2 cellular contexts compared by ENCODE assay signal in the genomic region with DNA sequence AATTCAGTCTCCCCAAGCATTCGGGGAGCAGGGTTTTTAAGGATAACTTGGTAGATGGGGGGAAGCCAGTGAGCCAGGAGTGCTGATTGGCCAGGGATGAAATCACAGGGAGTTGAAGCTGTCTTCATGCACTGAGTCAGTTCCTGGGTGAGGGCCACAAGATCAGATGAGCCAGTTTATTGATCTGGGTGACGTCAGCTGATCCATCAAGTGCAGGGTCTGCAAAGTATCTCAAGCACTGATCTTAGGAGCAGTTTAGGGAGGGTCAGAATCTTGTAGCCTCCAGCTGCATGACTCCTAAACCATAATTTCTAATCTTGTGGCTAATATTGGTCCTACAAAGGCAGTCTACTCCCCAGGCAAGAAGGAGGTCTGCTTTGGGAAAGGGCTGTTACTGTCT.
DNase-seq lines count a peak whose midpoint lies in the region; ATAC-seq, FAIRE-seq and TF ChIP-seq lines count a peak whose summit lies in the region.
"Not testable (repeated sequence)": the region's sequence is repeated elsewhere in the genome, so short reads cannot be mapped to it uniquely, and the experiment has no call there.

No MANE protein-coding gene starts in this region.

- CTCF ChIA-PET in HepG2 (lab: Yijun Ruan, JAX; ENCODE audit: low intra/inter-chr PET ratio, low total read pairs): not testable (repeated sequence)

- not testable (repeated sequence) for ATAC-seq in HepG2

- not testable (repeated sequence) for TF ChIP-seq EP300 in HepG2 (IDR thresholded peaks at IDR 0.05; ENCODE audit: low read depth in 2 of 2, low read length in 2 of 2); HepG2 (CRISPR knock-in tag; IDR thresholded peaks at IDR 0.05; ENCODE audit: borderline replicate concordance)

- H3K9ac ChIP-seq in HepG2 (ENCODE audit: insufficient read depth, low read depth, low read length): not testable (repeated sequence)

- peak; percentile 16 for FAIRE-seq in HTR-8/SVneo (lab: Jason Lieb, UNC)
- FAIRE-seq in HepG2 (lab: Jason Lieb, UNC): not testable (repeated sequence)

- H4K20me1 ChIP-seq in HepG2 (ENCODE audit: insufficient read depth, low read length): not testable (repeated sequence)

- H2AFZ ChIP-seq in HepG2 (ENCODE audit: low read length): not testable (repeated sequence)

- not testable (repeated sequence) for H3K4me3 ChIP-seq in HepG2 (replicated peaks in 1 of 3; ENCODE audit: insufficient read depth in 1 of 3, low read depth in 2 of 3, low read length in 3 of 3)

- not testable (repeated sequence) for BruUV-seq in HepG2 (replicated peaks; lab: Mats Ljungman, UMichigan)

- not testable (repeated sequence) for H3K4me1 ChIP-seq in HepG2 (ENCODE audit: insufficient read depth, low read length)

- not testable (repeated sequence) for TF ChIP-seq CTCF in HepG2 (CRISPR knock-in tag; IDR thresholded peaks at IDR 0.05)

- WGBS in HepG2 (ENCODE audit: low lambda C conversion rate): 0% methylated on average over 2 of the region's 2 CpGs

- not testable (repeated sequence) for H3K27me3 ChIP-seq in HepG2 (ENCODE audit: control insufficient read depth in 1 of 2, insufficient read depth in 2 of 2, low read length in 2 of 2)

- intact Hi-C loops in HepG2 (cut with micrococcal nuclease; ENCODE audit: unreplicated experiment): not testable (repeated sequence)

- in situ Hi-C loops in HepG2 (cut with HindIII; ENCODE audit: extremely low pct_ligation_motif_present, low pct_unique_long_range_greater_than_20kb): not testable (repeated sequence)

- not testable (repeated sequence) for DNase-seq in HTR-8/SVneo (ENCODE audit: insufficient read length, low spot score); HepG2 (ENCODE audit: low spot score)

- H3K4me2 ChIP-seq in HepG2 (ENCODE audit: low read depth, low read length): not testable (repeated sequence)

- peaks cover 100% of the 10 kb centered on the region for H3K9me3 ChIP-seq in HepG2 (ENCODE audit: low read length)

- H3K27ac ChIP-seq in HepG2 (ENCODE audit: extremely low read length, insufficient read depth, low read length): not testable (repeated sequence)

- TF ChIP-seq POLR2A in HepG2 (IDR thresholded peaks at IDR 0.05; ENCODE audit: insufficient read depth in 1 of 2, low read depth in 2 of 2, low read length in 2 of 2): not testable (repeated sequence)

- TF ChIP-seq RAD21 in HepG2 (CRISPR knock-in tag; IDR thresholded peaks at IDR 0.05): not testable (repeated sequence)

- POLR2A ChIA-PET in HepG2 (lab: Yijun Ruan, JAX): not testable (repeated sequence)

- not testable (repeated sequence) for H3K36me3 ChIP-seq in HepG2 (replicated peaks in 1 of 2; ENCODE audit: control insufficient read depth in 1 of 2, insufficient read depth in 2 of 2, low read length in 2 of 2)

- not testable (repeated sequence) for H3K79me2 ChIP-seq in HepG2 (ENCODE audit: insufficient read depth, low read length)

TF ChIP-seq in HepG2, 621 proteins besides CTCF, POLR2A, EP300 and RAD21:
- TF ChIP-seq ATF7 (IDR thresholded peaks at IDR 0.05): peak; percentile 57; the same call in 1 of the 2 replicates
- TF ChIP-seq ATF7, CREB1 (CRISPR knock-in tag; IDR thresholded peaks at IDR 0.05): not testable (repeated sequence)
- peak; percentile 84 for TF ChIP-seq CREB1 (IDR thresholded peaks at IDR 0.05)
